1 cellular context compared by ENCODE assay signal in genomic region chr17:82019208-82019727, GRCh38.
TF ChIP-seq lines count a peak whose summit lies in the region.

No MANE protein-coding gene starts in this region.

TF ChIP-seq in HCT116, 20 proteins besides CTCF, POLR2A, EP300 and RAD21 (continued from another document):
- TF ChIP-seq CBX3 (IDR thresholded peaks at IDR 0.05; ENCODE audit: low read depth) (no peak), ELF1 (IDR thresholded peaks at IDR 0.05; ENCODE audit: borderline replicate concordance, low read depth) (no peak)
